ENCODE assay signal across 19 cellular contexts in the genomic region with DNA sequence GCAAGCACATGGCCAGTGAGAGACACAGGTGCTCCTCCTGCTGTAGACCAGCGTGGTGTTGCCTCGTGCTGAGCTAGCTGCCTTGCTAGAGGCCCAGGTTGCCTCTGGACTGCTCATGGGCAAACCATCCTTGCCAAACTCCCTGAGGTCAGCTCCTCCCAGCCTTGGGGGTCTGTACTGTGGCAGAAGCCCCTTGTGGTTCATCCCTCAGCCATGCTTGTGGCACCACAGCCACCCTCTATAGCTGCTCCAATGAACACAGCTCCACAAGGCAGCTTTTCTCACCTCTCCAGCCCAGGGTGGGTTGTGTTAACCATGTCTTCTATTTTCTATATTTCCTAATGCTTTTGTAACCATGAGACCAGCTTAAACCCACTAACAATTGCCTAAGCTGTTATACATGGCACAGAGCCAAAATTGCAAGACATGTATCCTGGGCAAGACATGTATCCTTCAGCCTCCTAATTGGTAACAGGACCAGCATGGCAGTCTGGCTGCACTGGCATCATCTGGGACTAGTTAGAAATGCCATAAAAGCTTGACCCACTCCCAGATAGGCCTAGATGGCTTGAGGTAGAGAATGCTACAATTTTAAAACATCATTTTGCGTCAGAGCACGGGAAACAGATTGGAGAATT.
DNase-seq lines count a peak whose midpoint lies in the region; ATAC-seq lines count a peak whose summit lies in the region.
"Had no signal": no experiment of that assay in that cellular context is flagged by ENCODE, and none has a peak within 500 bp of the region (broad histone marks: within the 10 kb centered on the region; RNA-seq: fewer than 3 reads in every experiment).

No MANE protein-coding gene starts in this region.

- no peak overlapping the region for H3K18ac ChIP-seq in trophoblast cell (ENCODE audit: low read length)

- H4K91ac ChIP-seq in trophoblast cell (ENCODE audit: low read depth, low read length) = no peak overlapping the region

- H3K79me2 ChIP-seq in trophoblast cell (ENCODE audit: control insufficient read depth, insufficient read depth, low read length, poor library complexity) = no peaks in the 10 kb centered on the region

- no peak overlapping the region for H3K4ac ChIP-seq in trophoblast cell (ENCODE audit: low read depth, low read length)

- H4K8ac ChIP-seq in trophoblast cell (ENCODE audit: low read depth, low read length) = no peak overlapping the region

- ATAC-seq in GM21447 (IDR thresholded peaks at IDR 0.05; ENCODE audit: unreplicated experiment) (no peak), GM21786 (IDR thresholded peaks at IDR 0.05; ENCODE audit: unreplicated experiment) (no peak)

- no peak overlapping the region for H4K12ac ChIP-seq in trophoblast cell (ENCODE audit: low read depth, low read length)

- peak; percentile 22 for DNase-seq in NCI-H82 (lab: John Stamatoyannopoulos, UW)
- DNase-seq in NCI-H82 treated with DMSO at 0.1 percent for 48 hours (lab: John Stamatoyannopoulos, UW; ENCODE audit: unreplicated experiment) = no peak
- peak; percentile 20 for DNase-seq in NCI-H2029 treated with DMSO at 0.1 percent for 48 hours (lab: John Stamatoyannopoulos, UW)
- DNase-seq in epidermal melanocyte (ENCODE audit: insufficient read length, low spot score) = peak; percentile 47
- DNase-seq in trophoblast cell = no peak
- no peak for DNase-seq in medulla oblongata (ENCODE audit: extremely low spot score)
- DNase-seq: ACHN; activated naive CD4-positive, alpha-beta T cell; activated T-cell treated with anti-CD3 and anti-CD28 coated beads for 4 hours; aorta; CD4-positive, CD25-positive, alpha-beta regulatory T cell; DMS79 treated with DMSO at 0.1 percent for 48 hours; KG1; NCI-H2171 treated with DMSO at 0.1 percent for 48 hours; ovary; stimulated activated CD4-positive, alpha-beta T cell treated with anti-CD3 and anti-CD28 coated beads, Interleukin-2, amount 100 ng/mL, for 48 hours; SW 1271 had no signal

- H3K36me3 ChIP-seq in trophoblast cell (ENCODE audit: control insufficient read depth in 1 of 2, insufficient read depth in 2 of 2, low read length in 2 of 2) = no peaks in the 10 kb centered on the region
- H3K36me3 ChIP-seq: ovary had no signal

- H3K9me3 ChIP-seq in trophoblast cell (ENCODE audit: insufficient read depth, low read depth, low read length) = no peaks in the 10 kb centered on the region
- H3K9me3 ChIP-seq: ovary had no signal

- H3K4me2 ChIP-seq in trophoblast cell (ENCODE audit: low read length) = no peak overlapping the region

- H2BK12ac ChIP-seq in trophoblast cell (ENCODE audit: low read length) = no peak overlapping the region

- H3K79me1 ChIP-seq in trophoblast cell (ENCODE audit: low read length) = peaks cover 2% of the 10 kb centered on the region

- H2BK120ac ChIP-seq in trophoblast cell (ENCODE audit: insufficient read depth, low read length, poor library complexity) = no peak overlapping the region

- no CpG with 5 or more reads among the region's 4 CpGs for WGBS in trophoblast cell (ENCODE audit: extremely low coverage, insufficient coverage, insufficient read length)

- H2AFZ ChIP-seq in trophoblast cell (ENCODE audit: insufficient read depth, low read length, poor library complexity) = no peak overlapping the region

- peak overlapping the region; percentile 65 for H3K9ac ChIP-seq in trophoblast cell (ENCODE audit: low read length)

- no peaks in the 10 kb centered on the region for H3K27me3 ChIP-seq in trophoblast cell (ENCODE audit: insufficient read depth, low read length)
- H3K27me3 ChIP-seq: ovary had no signal

- no peak overlapping the region for H3K27ac ChIP-seq in trophoblast cell (ENCODE audit: low read depth, low read length)
- H3K27ac ChIP-seq: ovary had no signal

- no peak overlapping the region for H2BK5ac ChIP-seq in trophoblast cell (ENCODE audit: low read depth, low read length, poor library complexity)

- no peak overlapping the region for H2AK5ac ChIP-seq in trophoblast cell (ENCODE audit: low read length)

- peak overlapping the region; percentile 52 for H3K4me3 ChIP-seq in trophoblast cell (ENCODE audit: low read depth, low read length)
- H3K4me3 ChIP-seq: ovary had no signal

- no peak overlapping the region for H3K14ac ChIP-seq in trophoblast cell (ENCODE audit: low read length)

- H3K23ac ChIP-seq in trophoblast cell (ENCODE audit: low read length) = no peak overlapping the region

- H3K4me1 ChIP-seq in trophoblast cell (ENCODE audit: control insufficient read depth in 1 of 2, insufficient read depth in 2 of 2, low read length in 2 of 2) = peaks cover 7 to 12% of the 10 kb centered on the region in 2 experiments

Comparison
In these comparisons a context has a peak if more than half of its experiments do, and no peak if none do; other contexts are left out.
1. DNase-seq: peak in NCI-H82 (single experiment), NCI-H2029 treated with DMSO at 0.1 percent for 48 hours (single experiment) and epidermal melanocyte (single experiment); none in NCI-H82 treated with DMSO at 0.1 percent for 48 hours (single experiment), trophoblast cell (0 of 2) and medulla oblongata (single experiment).